9 cellular contexts compared by ENCODE assay signal in the genomic region with DNA sequence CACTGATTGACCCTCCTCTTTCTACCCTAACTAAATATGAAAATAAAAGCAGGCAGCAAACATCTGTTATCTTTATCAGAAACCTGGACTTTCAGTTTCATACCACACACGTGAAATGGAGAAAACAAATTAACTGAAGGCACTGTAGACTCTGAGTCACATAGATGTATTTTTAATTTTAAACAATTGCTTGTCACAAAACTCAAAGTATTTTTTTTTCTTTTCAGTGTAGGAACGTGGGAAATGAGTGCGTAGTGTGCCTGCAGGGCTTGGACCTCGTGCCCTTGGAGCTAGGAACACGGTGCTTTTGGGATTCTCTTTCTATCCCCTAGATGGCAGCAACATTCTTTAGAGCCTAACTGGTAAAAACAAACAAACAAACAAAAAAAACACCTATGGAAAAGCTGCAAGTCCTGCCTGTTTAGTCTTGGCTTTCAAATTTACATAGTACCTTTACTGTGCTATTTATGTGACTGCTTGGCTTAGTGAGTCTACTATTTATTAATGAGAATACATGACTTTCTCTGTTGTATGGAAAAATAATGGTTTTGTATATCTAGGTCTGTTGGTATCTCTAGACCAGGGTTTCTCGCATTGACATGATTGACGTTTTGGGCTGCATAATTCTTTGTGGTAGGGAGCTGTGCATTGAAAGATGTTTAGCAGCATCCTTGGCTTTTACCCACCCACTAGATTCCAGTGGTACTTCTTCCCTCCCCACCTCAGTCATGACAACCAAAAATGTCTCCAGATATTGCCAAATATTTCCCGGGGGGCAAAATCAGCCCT. TPM values are rescaled to one million over a fixed set of nuclear protein-coding genes. Genes with fewer than 3 reads are reported as not detected.
DNase-seq lines count a peak whose midpoint lies in the region; ATAC-seq, FAIRE-seq and TF ChIP-seq lines count a peak whose summit lies in the region.
"Had no signal": no experiment of that assay in that cellular context is flagged by ENCODE, and none has a peak within 500 bp of the region (broad histone marks: within the 10 kb centered on the region; RNA-seq: fewer than 3 reads in every experiment).

No MANE protein-coding gene starts in this region.

- DNase-seq in GM12891 (ENCODE audit: insufficient read length, low spot score) (peak; percentile 6), MV-4-11 (lab: John Stamatoyannopoulos, UW) (peak; percentile 22), head of caudate nucleus (peak in 32 of 42 donors; percentile 10 to 76 (median 44)), pulmonary artery endothelial cell (ENCODE audit: low read depth, low spot score) (peak; percentile 74)
- no peak for DNase-seq in activated T-helper 1 cell treated with anti-CD3 and anti-CD28 coated beads, Interleukin-12 subunit alpha, Interleukin-12 subunit beta, Interleukin-2, Interleukin-4 antibody, amounts not matched to agents 30 ng/mL and 10 ng/mL and 1 ng/mL, durations not matched to agents 14 hours and 24 hours and 36 hours (ENCODE audit: low spot score)
- no peak for DNase-seq in stimulated activated CD4-positive, alpha-beta T cell treated with anti-CD3 and anti-CD28 coated beads, Interleukin-4, amount 100 ng/mL, for 1 hour

- H3K27ac Mint-ChIP-seq in activated T-helper 1 cell treated with anti-CD3 and anti-CD28 coated beads, Interleukin-12 subunit alpha, Interleukin-12 subunit beta, Interleukin-2, Interleukin-4 antibody, amounts not matched to agents 30 ng/mL and 10 ng/mL and 1 ng/mL, durations not matched to agents 14 hours and 24 hours and 36 hours, result no peak overlapping the region

- peaks cover 36% of the 10 kb centered on the region for H3K4me1 Mint-ChIP-seq in activated T-helper 1 cell treated with anti-CD3 and anti-CD28 coated beads, Interleukin-12 subunit alpha, Interleukin-12 subunit beta, Interleukin-2, Interleukin-4 antibody, amounts not matched to agents 30 ng/mL and 10 ng/mL and 1 ng/mL, durations not matched to agents 14 hours and 24 hours and 36 hours (ENCODE audit: low read depth)

- no peak overlapping the region for H3K27ac ChIP-seq in C4-2B

- no peaks in the 10 kb centered on the region for H3K9me3 Mint-ChIP-seq in activated T-helper 1 cell treated with anti-CD3 and anti-CD28 coated beads, Interleukin-12 subunit alpha, Interleukin-12 subunit beta, Interleukin-2, Interleukin-4 antibody, amounts not matched to agents 30 ng/mL and 10 ng/mL and 1 ng/mL, durations not matched to agents 14 hours and 24 hours and 36 hours

- no peaks in the 10 kb centered on the region for H3K36me3 Mint-ChIP-seq in activated T-helper 1 cell treated with anti-CD3 and anti-CD28 coated beads, Interleukin-12 subunit alpha, Interleukin-12 subunit beta, Interleukin-2, Interleukin-4 antibody, amounts not matched to agents 30 ng/mL and 10 ng/mL and 1 ng/mL, durations not matched to agents 14 hours and 24 hours and 36 hours (ENCODE audit: low read depth)

- peaks cover 2% of the 10 kb centered on the region for H3K27me3 Mint-ChIP-seq in activated T-helper 1 cell treated with anti-CD3 and anti-CD28 coated beads, Interleukin-12 subunit alpha, Interleukin-12 subunit beta, Interleukin-2, Interleukin-4 antibody, amounts not matched to agents 30 ng/mL and 10 ng/mL and 1 ng/mL, durations not matched to agents 14 hours and 24 hours and 36 hours (ENCODE audit: insufficient read depth)

- peak; percentile 33 for FAIRE-seq in GM12891 (lab: Jason Lieb, UNC)

- TF ChIP-seq CTCF in C4-2B (conservative IDR thresholded peaks at IDR 0.05), result peak; percentile 92

- peak overlapping the region; percentile 61 for H3K4me3 Mint-ChIP-seq in activated T-helper 1 cell treated with anti-CD3 and anti-CD28 coated beads, Interleukin-12 subunit alpha, Interleukin-12 subunit beta, Interleukin-2, Interleukin-4 antibody, amounts not matched to agents 30 ng/mL and 10 ng/mL and 1 ng/mL, durations not matched to agents 14 hours and 24 hours and 36 hours

- intact Hi-C loops in activated T-helper 1 cell treated with anti-CD3 and anti-CD28 coated beads, Interleukin-12 subunit alpha, Interleukin-12 subunit beta, Interleukin-2, Interleukin-4 antibody, amounts not matched to agents 30 ng/mL and 10 ng/mL and 1 ng/mL, durations not matched to agents 14 hours and 24 hours and 36 hours (cut with micrococcal nuclease), result loop anchor here (1.0 to 10.0 kb wide), 4 partner anchors 116 to 961 kb away; a partner anchor contains a TSS
- intact Hi-C loops in head of caudate nucleus (cut with DNase I), result loop anchor here (2.0 to 10.0 kb wide), 3 partner anchors 195 to 961 kb away; a partner anchor contains a TSS

- TF ChIP-seq POLR2A in GM12891 (IDR thresholded peaks at IDR 0.05; ENCODE audit: low read depth, low read length), result no peak

- peak; percentile 74 for ATAC-seq in HG02588 (IDR thresholded peaks at IDR 0.05; ENCODE audit: unreplicated experiment)

TF ChIP-seq in GM12891, 5 proteins besides CTCF, POLR2A, EP300 and RAD21:
- TF ChIP-seq TAF1 (IDR thresholded peaks at IDR 0.05; ENCODE audit: low read depth, low read length), result no peak
- no peak for TF ChIP-seq PAX5 (IDR thresholded peaks at IDR 0.05; ENCODE audit: insufficient read depth, low read length, severe bottlenecking)
- TF ChIP-seq POU2F2 (IDR thresholded peaks at IDR 0.05; ENCODE audit: low read depth, low read length), result no peak
- TF ChIP-seq SPI1 (IDR thresholded peaks at IDR 0.05; ENCODE audit: low read depth, low read length), result no peak
- TF ChIP-seq POLR2AphosphoS5 (IDR thresholded peaks at IDR 0.05; ENCODE audit: low read depth, low read length), result no peak

RNA-seq across cellular contexts. Expression of a gene that starts 16.8 kb away (rescaled TPM):
- polyA plus RNA-seq in GM12891 (2012; ENCODE audit: low read depth, missing spikeins), result 0.04 TPM
- total RNA-seq in activated T-helper 1 cell treated with anti-CD3 and anti-CD28 coated beads, Interleukin-12 subunit alpha, Interleukin-12 subunit beta, Interleukin-2, Interleukin-4 antibody, amounts not matched to agents 30 ng/mL and 10 ng/mL and 1 ng/mL, durations not matched to agents 14 hours and 24 hours and 36 hours, result not detected in 2 replicates
- total RNA-seq in pulmonary artery endothelial cell, result not detected in 2 replicates
- total RNA-seq: subcutaneous adipose tissue had no signal

Comparison
In these comparisons a context has a peak if more than half of its experiments do, and no peak if none do; other contexts are left out.
1. DNase-seq: peak in GM12891 (single experiment), MV-4-11 (single experiment), head of caudate nucleus (32 of 42) and pulmonary artery endothelial cell (single experiment); none in activated T-helper 1 cell treated with anti-CD3 and anti-CD28 coated beads, Interleukin-12 subunit alpha, Interleukin-12 subunit beta, Interleukin-2, Interleukin-4 antibody, amounts not matched to agents 30 ng/mL and 10 ng/mL and 1 ng/mL, durations not matched to agents 14 hours and 24 hours and 36 hours (single experiment) and stimulated activated CD4-positive, alpha-beta T cell treated with anti-CD3 and anti-CD28 coated beads, Interleukin-4, amount 100 ng/mL, for 1 hour (single experiment).